ENCODE assay signal across 8 cellular contexts in the genomic region with DNA sequence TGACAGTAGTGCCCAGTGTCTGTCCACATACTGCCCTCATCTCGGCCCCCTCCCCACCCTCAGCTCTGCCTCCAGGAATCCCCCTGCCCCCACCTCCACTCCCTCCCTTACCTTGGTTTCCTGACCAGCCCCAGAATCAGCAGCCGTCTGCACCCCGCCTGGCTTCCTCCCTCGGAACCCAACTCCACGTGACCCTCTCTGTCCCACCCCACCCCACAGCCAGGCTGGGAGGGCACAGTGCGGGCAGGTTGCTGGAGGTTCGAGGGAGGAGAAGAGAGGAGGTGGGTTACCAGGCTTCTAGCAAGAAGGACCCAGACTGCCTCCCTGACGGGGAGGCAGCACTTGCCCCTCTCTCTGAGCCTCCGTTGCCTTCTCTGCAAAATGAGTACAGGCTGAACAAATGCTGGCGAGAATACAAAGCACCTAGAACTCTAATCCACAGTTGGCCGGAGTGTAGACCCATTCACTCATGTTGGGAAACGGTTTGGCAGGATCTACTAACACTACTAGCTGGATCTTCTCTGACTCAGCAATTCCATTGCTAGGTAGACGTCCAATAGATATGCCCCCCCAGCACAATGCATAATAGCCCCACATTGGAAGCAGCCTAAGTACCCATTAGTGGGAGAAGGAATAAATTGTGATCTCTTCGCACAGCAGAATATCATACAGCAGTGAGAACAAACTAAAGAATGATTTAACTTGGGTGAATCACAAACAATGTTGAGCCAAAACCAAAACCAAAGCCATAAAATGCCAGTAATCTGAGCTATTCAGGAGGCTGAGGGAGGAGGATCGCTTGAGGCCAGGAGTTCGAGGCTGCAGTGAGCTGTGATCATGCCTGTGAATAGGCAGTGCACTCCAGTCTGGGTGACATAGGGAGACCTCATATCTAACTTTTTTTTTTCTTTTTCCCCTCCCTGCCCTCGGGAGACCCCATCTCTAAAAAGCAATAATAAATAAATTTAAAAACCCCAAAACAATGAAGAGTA. TPM values are rescaled to one million over a fixed set of nuclear protein-coding genes. Genes with fewer than 3 reads are reported as not detected.
DNase-seq lines count a peak whose midpoint lies in the region; ATAC-seq and TF ChIP-seq lines count a peak whose summit lies in the region.

A gene (minus strand): TSS at position 151 of the 992 bp plus-strand sequence. CDS start 186 bp downstream, outside the sequence.

- ATAC-seq in activated CD8-positive, alpha-beta memory T cell treated with anti-CD3 and anti-CD28 coated beads, Interleukin-2, amount 10 ng/mL, durations not matched to agents 7 days and 5 days = peak; percentile 59
- ATAC-seq in Right ventricle myocardium superior (ENCODE audit: poor library complexity) = peak; percentile 36

- H3K36me3 ChIP-seq in SJCRH30 = no peaks in the 10 kb centered on the region

- H3K27me3 Mint-ChIP-seq in activated CD8-positive, alpha-beta memory T cell treated with anti-CD3 and anti-CD28 coated beads, Interleukin-2, amount 10 ng/mL, durations not matched to agents 7 days and 5 days = peaks cover 6% of the 10 kb centered on the region

- H3K27ac Mint-ChIP-seq in activated CD8-positive, alpha-beta memory T cell treated with anti-CD3 and anti-CD28 coated beads, Interleukin-2, amount 10 ng/mL, durations not matched to agents 7 days and 5 days = peak within 1 kb of the TSS; percentile 89

- CTCF ChIA-PET in GM10248 (lab: Yijun Ruan, JAX) = interaction anchor here (1.0 to 1.9 kb wide), 2 partner anchors 45 to 91 kb away, joined by 4 to 5 read pairs; no protein-coding TSS in a partner anchor
- CTCF ChIA-PET in activated CD8-positive, alpha-beta memory T cell treated with anti-CD3 and anti-CD28 coated beads, Interleukin-2, amount 10 ng/mL, durations not matched to agents 7 days and 5 days (lab: Charles Lee) = interaction anchor here (0.8 to 8.4 kb wide), 8 partner anchors 10 to 90 kb away, joined by 3 to 68 read pairs (median 4); a partner anchor contains a TSS

- peak within 1 kb of the TSS; percentile 87 for H3K4me3 Mint-ChIP-seq in activated CD8-positive, alpha-beta memory T cell treated with anti-CD3 and anti-CD28 coated beads, Interleukin-2, amount 10 ng/mL, durations not matched to agents 7 days and 5 days

- POLR2A ChIA-PET in GM10248 (lab: Yijun Ruan, JAX) = no interaction called here

- peak within 1 kb of the TSS; percentile 77 for H3K4me3 ChIP-seq in Jurkat, Clone E6-1 (ENCODE audit: low read length)
- no peak within 1 kb of the TSS for H3K4me3 ChIP-seq in SJCRH30

- H3K9me3 Mint-ChIP-seq in activated CD8-positive, alpha-beta memory T cell treated with anti-CD3 and anti-CD28 coated beads, Interleukin-2, amount 10 ng/mL, durations not matched to agents 7 days and 5 days (ENCODE audit: low read depth) = no peaks in the 10 kb centered on the region

- H3K4me1 ChIP-seq in SJCRH30 = peaks cover 4% of the 10 kb centered on the region; the same call in 1 of the 2 replicates

- DNase-seq in GM10248 (ENCODE audit: extremely low spot score) = peak; percentile 70
- DNase-seq in Jurkat, Clone E6-1 (ENCODE audit: low read depth, low spot score) = peak; percentile 69
- DNase-seq in activated CD8-positive, alpha-beta memory T cell treated with anti-CD3 and anti-CD28 coated beads, Interleukin-2, amount 10 ng/mL, durations not matched to agents 7 days and 5 days = peak; percentile 89
- no peak for DNase-seq in Right ventricle myocardium superior
- DNase-seq in stimulated activated CD8-positive, alpha-beta memory T cell treated with anti-CD3 and anti-CD28 coated beads, Interleukin-12 subunit alpha, Interleukin-12 subunit beta, amount 100 ng/mL, for 1 hour (ENCODE audit: low read depth) = peak; percentile 59
- no peak for DNase-seq in SJCRH30
- no peak for DNase-seq in ACHN
- no peak for DNase-seq in islet precursor cell

- H3K9me3 ChIP-seq in SJCRH30 (replicated peaks) = no peaks in the 10 kb centered on the region

- H3K27ac ChIP-seq in SJCRH30 = no peak within 1 kb of the TSS

- in situ Hi-C loops in ACHN (cut with HindIII; ENCODE audit: low pct_ligation_motif_present, low pct_unique_long_range_greater_than_20kb, low sequenced_read_pairs) = no loop called here

- H3K36me3 Mint-ChIP-seq in activated CD8-positive, alpha-beta memory T cell treated with anti-CD3 and anti-CD28 coated beads, Interleukin-2, amount 10 ng/mL, durations not matched to agents 7 days and 5 days = peaks cover 26% of the 10 kb centered on the region

- no peak for TF ChIP-seq CTCF in GM10248 (IDR thresholded peaks at IDR 0.05; ENCODE audit: control extremely low read depth, extremely low read depth, low read depth, missing control alignments)

- H3K4me1 Mint-ChIP-seq in activated CD8-positive, alpha-beta memory T cell treated with anti-CD3 and anti-CD28 coated beads, Interleukin-2, amount 10 ng/mL, durations not matched to agents 7 days and 5 days = peaks cover 68% of the 10 kb centered on the region

- 0 out of 2 replicates have a peak, but pooled peaks cover 5% of the 10 kb centered on the region for H3K27me3 ChIP-seq in SJCRH30

- intact Hi-C loops in Right ventricle myocardium superior (cut with DNase I) = no loop called here

RNA-seq across cellular contexts. Expression of the gene that starts here (rescaled TPM):
- polyA plus RNA-seq in Jurkat, Clone E6-1 (2012; ENCODE audit: insufficient read depth, insufficient read length) = 30.3 TPM
- 100 to 1,000 TPM; 166 to 172 TPM for total RNA-seq in activated CD8-positive, alpha-beta memory T cell treated with anti-CD3 and anti-CD28 coated beads, Interleukin-2, amount 10 ng/mL, durations not matched to agents 7 days and 5 days
- total RNA-seq in Right ventricle myocardium superior = 0.65 TPM
- 0.12 TPM in 1 of 2 replicates, not detected in the other for total RNA-seq in SJCRH30 (2014; rRNA removed; shearing (Covaris generic))

Comparison
In these comparisons a context has a peak if more than half of its experiments do, and no peak if none do; other contexts are left out.
1. RNA of the gene that starts here (total RNA-seq): 166 to 172 TPM in activated CD8-positive, alpha-beta memory T cell treated with anti-CD3 and anti-CD28 coated beads, Interleukin-2, amount 10 ng/mL, durations not matched to agents 7 days and 5 days; 0.65 TPM in Right ventricle myocardium superior (single experiment) and 0.12 TPM in SJCRH30; every median in the first group is over 100 times any median in the second.
2. Peak in ATAC-seq in Right ventricle myocardium superior; RNA of the gene not detected or under 1 TPM.
3. DNase-seq: peak in GM10248 (single experiment), Jurkat, Clone E6-1 (single experiment), activated CD8-positive, alpha-beta memory T cell treated with anti-CD3 and anti-CD28 coated beads, Interleukin-2, amount 10 ng/mL, durations not matched to agents 7 days and 5 days (single experiment) and stimulated activated CD8-positive, alpha-beta memory T cell treated with anti-CD3 and anti-CD28 coated beads, Interleukin-12 subunit alpha, Interleukin-12 subunit beta, amount 100 ng/mL, for 1 hour (single experiment); none in Right ventricle myocardium superior (single experiment), SJCRH30 (0 of 2), ACHN (single experiment) and islet precursor cell (single experiment).